Comparison of ENCODE assay signal across 8 cellular contexts in the genomic region with DNA sequence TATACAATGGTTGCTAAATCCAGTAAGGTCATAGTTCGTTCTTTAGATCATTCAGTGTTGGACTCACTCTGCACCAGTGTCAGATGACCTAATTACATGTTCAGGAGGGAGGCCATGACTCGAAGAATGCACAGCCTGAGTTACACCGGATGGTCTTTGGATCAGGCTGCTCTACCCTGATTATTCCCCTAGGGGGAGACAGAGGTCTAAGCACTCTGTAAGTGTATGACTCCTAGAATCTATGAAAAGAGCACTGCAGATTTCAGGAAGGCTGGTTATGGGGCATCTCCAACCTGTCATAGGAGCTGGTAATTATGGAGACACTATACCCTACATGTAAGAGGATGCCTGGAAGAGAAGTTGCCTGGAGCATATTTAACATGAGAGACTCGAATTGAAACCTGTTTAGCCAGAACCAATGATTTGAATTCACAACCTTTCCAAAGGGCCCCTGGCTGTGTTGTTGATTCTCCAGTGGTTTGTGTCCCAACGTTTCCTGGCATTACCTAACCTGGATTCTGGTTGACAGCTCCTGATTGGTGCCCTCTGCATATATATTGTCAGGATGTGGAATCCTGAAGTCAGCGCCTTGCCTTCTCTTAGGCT. TPM values are rescaled to one million over a fixed set of nuclear protein-coding genes. Genes with fewer than 3 reads are reported as not detected.
DNase-seq lines count a peak whose midpoint lies in the region; ATAC-seq and TF ChIP-seq lines count a peak whose summit lies in the region.

Gene MUCL1 (plus strand): TSS at position 584 of the 606 bp plus-strand sequence. CDS start 67 bp downstream, outside the sequence.

- H3K4me3 ChIP-seq in DND-41 (ENCODE audit: low read depth in 1 of 2, low read length in 2 of 2) = no peak within 1 kb of the TSS
- H3K4me3 ChIP-seq in NT2/D1 (ENCODE audit: insufficient read length, low read depth) = no peak within 1 kb of the TSS
- H3K4me3 ChIP-seq in parathyroid adenoma (ENCODE audit: low read depth, low read length) = no peak within 1 kb of the TSS
- no peak within 1 kb of the TSS for H3K4me3 ChIP-seq in upper lobe of right lung

- intact Hi-C loops in upper lobe of right lung (cut with DNase I) = no loop called here

- H3K27me3 ChIP-seq in DND-41 (ENCODE audit: insufficient read depth, low read length, poor library complexity) = peaks cover 7% of the 10 kb centered on the region
- H3K27me3 ChIP-seq in NT2/D1 (ENCODE audit: insufficient read depth, insufficient read length) = no peaks in the 10 kb centered on the region
- no peaks in the 10 kb centered on the region for H3K27me3 ChIP-seq in parathyroid adenoma (ENCODE audit: control insufficient read depth, insufficient read depth, low read length)
- H3K27me3 ChIP-seq in upper lobe of right lung = no peaks in the 10 kb centered on the region

- no peaks in the 10 kb centered on the region for H4K20me1 ChIP-seq in DND-41 (ENCODE audit: insufficient read depth, low read length)

- ATAC-seq in DND-41 (ENCODE audit: insufficient read depth, low read depth) (peak; percentile 100), GM21528 (IDR thresholded peaks at IDR 0.05; ENCODE audit: low FRiP score, unreplicated experiment) (peak; percentile 92), upper lobe of right lung (peak; percentile 99)

- H2AFZ ChIP-seq in DND-41 (ENCODE audit: low read depth, low read length) = no peak within 1 kb of the TSS
- H2AFZ ChIP-seq in parathyroid adenoma = peak within 1 kb of the TSS; percentile 30

- H3K4me2 ChIP-seq in DND-41 (ENCODE audit: insufficient read depth, low read length) = no peak within 1 kb of the TSS
- no peak within 1 kb of the TSS for H3K4me2 ChIP-seq in parathyroid adenoma (ENCODE audit: low read length)

- H3K27ac ChIP-seq in DND-41 (ENCODE audit: low read length) = no peak within 1 kb of the TSS
- no peak within 1 kb of the TSS for H3K27ac ChIP-seq in parathyroid adenoma
- no peak within 1 kb of the TSS for H3K27ac ChIP-seq in upper lobe of right lung

- H3K4me1 ChIP-seq in DND-41 (ENCODE audit: insufficient read depth, low read length) (no peaks in the 10 kb centered on the region), NT2/D1 (ENCODE audit: insufficient read depth, insufficient read length) (no peaks in the 10 kb centered on the region), parathyroid adenoma (no peaks in the 10 kb centered on the region), upper lobe of right lung (no peaks in the 10 kb centered on the region)

- peak; percentile 75 for DNase-seq in DND-41
- peak; percentile 30 for DNase-seq in HuH-7 (ENCODE audit: low spot score)
- DNase-seq in NT2/D1 (ENCODE audit: low read depth, low spot score) = peak; percentile 77
- DNase-seq in activated CD8-positive, alpha-beta memory T cell treated with anti-CD3 and anti-CD28 coated beads, Interleukin-2, amount 50 U/mL, for 4 hours = peak; percentile 73
- DNase-seq in fibroblast of gingiva (ENCODE audit: low read depth) = peak; percentile 43
- no peak for DNase-seq in upper lobe of right lung

- H3K79me2 ChIP-seq in DND-41 (ENCODE audit: insufficient read depth, low read length) = no peaks in the 10 kb centered on the region
- no peaks in the 10 kb centered on the region for H3K79me2 ChIP-seq in parathyroid adenoma

- TF ChIP-seq CTCF in DND-41 (IDR thresholded peaks at IDR 0.05; ENCODE audit: borderline replicate concordance, extremely low read depth, low read length, poor library complexity, severe bottlenecking) (peak; percentile 96), parathyroid adenoma (IDR thresholded peaks at IDR 0.05) (peak; percentile 57), upper lobe of right lung (IDR thresholded peaks at IDR 0.05) (peak; percentile 74)

- no peaks in the 10 kb centered on the region for H3K36me3 ChIP-seq in DND-41 (ENCODE audit: insufficient read depth, low read length)
- no peaks in the 10 kb centered on the region for H3K36me3 ChIP-seq in NT2/D1 (ENCODE audit: insufficient read depth, insufficient read length, low read length)
- no peaks in the 10 kb centered on the region for H3K36me3 ChIP-seq in parathyroid adenoma (ENCODE audit: control insufficient read depth, insufficient read depth, low read length)
- no peaks in the 10 kb centered on the region for H3K36me3 ChIP-seq in upper lobe of right lung

- H3K9ac ChIP-seq in DND-41 (ENCODE audit: low read depth, low read length) (no peak within 1 kb of the TSS), NT2/D1 (ENCODE audit: insufficient read length, low read depth) (no peak within 1 kb of the TSS), parathyroid adenoma (no peak within 1 kb of the TSS)

- H3K9me3 ChIP-seq in DND-41 (ENCODE audit: insufficient read depth, low read length, severe bottlenecking) (no peaks in the 10 kb centered on the region), NT2/D1 (ENCODE audit: insufficient read depth, low read length) (no peaks in the 10 kb centered on the region), parathyroid adenoma (ENCODE audit: control insufficient read depth, low read length) (no peaks in the 10 kb centered on the region), upper lobe of right lung (no peaks in the 10 kb centered on the region)

RNA-seq across cellular contexts. Expression of gene MUCL1, which starts in this region (rescaled TPM):
- total RNA-seq in upper lobe of right lung = not detected

Comparison
In these comparisons a context has a peak if more than half of its experiments do, and no peak if none do; other contexts are left out.
1. Peak in ATAC-seq in upper lobe of right lung; RNA of the gene not detected or under 1 TPM.